ENCODE assay signal across 12 cellular contexts in the genomic region with DNA sequence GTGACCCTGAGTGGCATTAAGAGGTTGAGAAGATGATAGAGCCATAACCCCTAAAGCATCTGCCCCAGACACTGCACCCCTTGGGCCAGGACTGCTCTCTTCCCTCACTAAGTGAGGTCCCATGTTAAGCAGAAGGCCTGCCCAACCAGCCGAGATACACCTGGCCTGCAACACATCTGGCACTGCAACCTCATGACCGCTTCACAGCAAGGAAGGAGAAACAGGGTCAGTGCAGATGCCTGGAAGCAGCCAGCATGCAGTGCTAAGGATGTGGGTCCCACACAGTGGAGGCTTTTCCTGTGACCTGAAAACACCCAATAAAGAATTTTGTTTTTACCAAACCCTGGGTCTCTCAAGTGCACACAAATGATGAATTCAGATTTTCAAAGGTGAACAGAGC. TPM values are rescaled to one million over a fixed set of nuclear protein-coding genes. Genes with fewer than 3 reads are reported as not detected.
DNase-seq lines count a peak whose midpoint lies in the region; ATAC-seq and TF ChIP-seq lines count a peak whose summit lies in the region.
"Had no signal": no experiment of that assay in that cellular context is flagged by ENCODE, and none has a peak within 500 bp of the region (broad histone marks: within the 10 kb centered on the region; RNA-seq: fewer than 3 reads in every experiment).

No MANE protein-coding gene starts in this region.

- H3K27me3 ChIP-seq in esophagus (ENCODE audit: control insufficient read depth in 1 of 2, insufficient read depth in 2 of 2, low read length in 2 of 2) (no peaks in the 10 kb centered on the region), osteoblast (ENCODE audit: insufficient read depth, low read length) (no peaks in the 10 kb centered on the region)
- H3K27me3 ChIP-seq: SJSA1 had no signal

- H3K4me3 ChIP-seq in esophagus (ENCODE audit: low read depth in 1 of 2, low read length in 2 of 2) = no peak overlapping the region
- H3K4me3 ChIP-seq in osteoblast (ENCODE audit: insufficient read depth, low read length) = no peak overlapping the region
- no peak overlapping the region for H3K4me3 ChIP-seq in mucosa of descending colon
- H3K4me3 ChIP-seq: SJSA1 had no signal

- intact Hi-C loops in Right ventricle myocardium superior (cut with DNase I) = no loop called here
- intact Hi-C loops in left cardiac atrium (cut with DNase I) = no loop called here
- intact Hi-C loops in mucosa of descending colon (cut with DNase I, micrococcal nuclease) = no loop called here

- ATAC-seq in Right ventricle myocardium superior (ENCODE audit: poor library complexity) (peak; percentile 1), left cardiac atrium (no peak), HG02938 (IDR thresholded peaks at IDR 0.05; ENCODE audit: unreplicated experiment) (no peak), mucosa of descending colon (no peak), esophagus mucosa (no peak)

- no peaks in the 10 kb centered on the region for H3K9me3 ChIP-seq in esophagus (ENCODE audit: control insufficient read depth in 2 of 2, insufficient read depth in 1 of 2, low read depth in 1 of 2, low read length in 1 of 2)
- H3K9me3 ChIP-seq in osteoblast (ENCODE audit: low read depth, low read length) = no peaks in the 10 kb centered on the region
- no peaks in the 10 kb centered on the region for H3K9me3 ChIP-seq in mucosa of descending colon
- H3K9me3 ChIP-seq: SJSA1 had no signal

- H2AFZ ChIP-seq in osteoblast (ENCODE audit: low read length) = no peak overlapping the region

- H3K4me1 ChIP-seq in esophagus (ENCODE audit: control insufficient read depth in 2 of 2, insufficient read depth in 2 of 2, low read length in 1 of 2) (peaks cover 10 to 14% of the 10 kb centered on the region in 2 donors), osteoblast (ENCODE audit: insufficient read depth, low read length) (peaks cover 82% of the 10 kb centered on the region), mucosa of descending colon (ENCODE audit: low read depth) (peaks cover 19% of the 10 kb centered on the region)

- H3K79me2 ChIP-seq in osteoblast (ENCODE audit: insufficient read depth, low read length) = peaks cover 58% of the 10 kb centered on the region

- H4K20me1 ChIP-seq in osteoblast (ENCODE audit: insufficient read depth, low read length) = no peaks in the 10 kb centered on the region

- DNase-seq in Right ventricle myocardium superior (no peak), left cardiac atrium (no peak), osteoblast (ENCODE audit: insufficient read length, low spot score, missing footprints) (no peak), mucosa of descending colon (no peak), globus pallidus (ENCODE audit: low spot score) (no peak)
- DNase-seq: activated CD8-positive, alpha-beta memory T cell treated with anti-CD3 and anti-CD28 coated beads, Interleukin-2, amount 50 U/mL, for 4 hours; effector CD8-positive, alpha-beta T cell; NCI-H1930 had no signal

- H3K36me3 ChIP-seq in esophagus (ENCODE audit: control insufficient read depth in 2 of 2, insufficient read depth in 2 of 2, low read length in 1 of 2) (no peaks in the 10 kb centered on the region), osteoblast (ENCODE audit: insufficient read depth, low read length) (no peaks in the 10 kb centered on the region), mucosa of descending colon (ENCODE audit: low read depth) (no peaks in the 10 kb centered on the region)
- H3K36me3 ChIP-seq: SJSA1 had no signal

- TF ChIP-seq CTCF in osteoblast (IDR thresholded peaks at IDR 0.05; ENCODE audit: extremely low read depth, low read depth, low read length) = no peak
- no peak for TF ChIP-seq CTCF in mucosa of descending colon (IDR thresholded peaks at IDR 0.05)

- H3K27ac ChIP-seq in esophagus (ENCODE audit: low read depth in 2 of 2, low read length in 1 of 2) (peak overlapping the region; percentile 44 to 74), osteoblast (ENCODE audit: low read depth, low read length) (peak overlapping the region; percentile 99)

- WGBS in esophagus, 2 donors = 43 to 45% methylated on average over 2 of the region's 2 CpGs

- peak overlapping the region; percentile 67 for H3K4me2 ChIP-seq in osteoblast (ENCODE audit: insufficient read depth, low read length)

RNA-seq across cellular contexts. Expression of a gene that starts 7.4 kb away (rescaled TPM):
- total RNA-seq in Right ventricle myocardium superior (7.6 TPM), left cardiac atrium (10 to 100 TPM; 10.6 to 18.1 TPM), osteoblast (7.6 and 7.7 TPM in 2 replicates), mucosa of descending colon (10 to 100 TPM; 13.2 to 14.4 (median 13.2) TPM), esophagus mucosa (6.6 TPM)
- 1 to 10 TPM; 5.0 to 6.1 TPM for polyA plus RNA-seq in esophagus

RNA-seq across cellular contexts. Expression of a gene that starts 33.4 kb away (rescaled TPM):
- total RNA-seq in Right ventricle myocardium superior (17.4 TPM), left cardiac atrium (10 to 100 TPM; 22.0 to 31.7 TPM), osteoblast (24.2 and 26.8 TPM in 2 replicates), mucosa of descending colon (10 to 100 TPM; 29.9 to 50.2 (median 32.8) TPM), esophagus mucosa (56.6 TPM)
- polyA plus RNA-seq in esophagus = 10 to 100 TPM; 88.5 to 96.2 TPM
